In genomic region chr1:187985145-187985896, GRCh38 we compare ENCODE assay signal across 2 cellular contexts.
TF ChIP-seq lines count a peak whose summit lies in the region.

No MANE protein-coding gene starts in this region.

TF ChIP-seq in H1, 55 proteins besides CTCF, POLR2A, EP300 and RAD21 (continued from another document):
- no peak for TF ChIP-seq CEBPB (IDR thresholded peaks at IDR 0.05; ENCODE audit: low read depth, low read length)
- no peak for TF ChIP-seq RBBP5 (IDR thresholded peaks at IDR 0.05; ENCODE audit: borderline replicate concordance, low read depth, low read length)
- no peak for TF ChIP-seq KDM5A (IDR thresholded peaks at IDR 0.05; ENCODE audit: low read length)
- TF ChIP-seq, protein P1, sequence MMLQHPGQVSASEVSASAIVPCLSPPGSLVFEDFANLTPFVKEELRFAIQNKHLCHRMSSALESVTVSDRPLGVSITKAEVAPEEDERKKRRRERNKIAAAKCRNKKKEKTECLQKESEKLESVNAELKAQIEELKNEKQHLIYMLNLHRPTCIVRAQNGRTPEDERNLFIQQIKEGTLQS (IDR thresholded peaks at IDR 0.05; ENCODE audit: insufficient read depth, low read depth, low read length), result no peak
- no peak for TF ChIP-seq CTBP2 (IDR thresholded peaks at IDR 0.05; ENCODE audit: borderline replicate concordance, insufficient read depth, insufficient read length, low read length)
- no peak for TF ChIP-seq POU5F1 (IDR thresholded peaks at IDR 0.05; ENCODE audit: low read depth, low read length)
- TF ChIP-seq YY1 (IDR thresholded peaks at IDR 0.05; ENCODE audit: low read depth, low read length), result no peak
- TF ChIP-seq JUND (IDR thresholded peaks at IDR 0.05; ENCODE audit: low read length), result no peak
- TF ChIP-seq NRF1 (IDR thresholded peaks at IDR 0.05; ENCODE audit: low read depth, low read length), result no peak
- no peak for TF ChIP-seq RFX5 (IDR thresholded peaks at IDR 0.05; ENCODE audit: borderline replicate concordance, low read depth, low read length)
- no peak for TF ChIP-seq SIRT6 (IDR thresholded peaks at IDR 0.05; ENCODE audit: low read length)
- no peak for TF ChIP-seq SP1 (IDR thresholded peaks at IDR 0.05; ENCODE audit: low read depth, low read length)
- TF ChIP-seq TBP (IDR thresholded peaks at IDR 0.05; ENCODE audit: low read depth, low read length), result no peak
- no peak for TF ChIP-seq KDM4A (IDR thresholded peaks at IDR 0.05; ENCODE audit: low read depth, low read length, severe bottlenecking)
- no peak for TF ChIP-seq CHD7 (IDR thresholded peaks at IDR 0.05; ENCODE audit: insufficient replicate concordance, low read length)

TF ChIP-seq in HepG2, 621 proteins besides CTCF, POLR2A, EP300 and RAD21 (continued from another document):
- TF ChIP-seq ZBTB10 (CRISPR knock-in tag; IDR thresholded peaks at IDR 0.05; ENCODE audit: borderline replicate concordance) (no peak), ZBTB21 (CRISPR knock-in tag; IDR thresholded peaks at IDR 0.05) (no peak), HOXA3 (CRISPR knock-in tag; IDR thresholded peaks at IDR 0.05) (no peak), MIXL1 (CRISPR knock-in tag; IDR thresholded peaks at IDR 0.05) (no peak), ZNF335 (CRISPR knock-in tag; IDR thresholded peaks at IDR 0.05) (no peak), KLF13 (CRISPR knock-in tag; IDR thresholded peaks at IDR 0.05) (no peak), ZBTB43 (CRISPR knock-in tag; conservative IDR thresholded peaks at IDR 0.05) (no peak), AGO1 (IDR thresholded peaks at IDR 0.05; ENCODE audit: low read depth, low read length, poor library complexity, severe bottlenecking) (no peak), TSC22D2 (CRISPR knock-in tag; IDR thresholded peaks at IDR 0.05; ENCODE audit: borderline replicate concordance) (no peak), THAP9 (CRISPR knock-in tag; IDR thresholded peaks at IDR 0.05; ENCODE audit: borderline replicate concordance) (no peak)
TF ChIP-seq in HepG2: peak in this region for 0.
